13 cellular contexts compared by ENCODE assay signal in the genomic region with DNA sequence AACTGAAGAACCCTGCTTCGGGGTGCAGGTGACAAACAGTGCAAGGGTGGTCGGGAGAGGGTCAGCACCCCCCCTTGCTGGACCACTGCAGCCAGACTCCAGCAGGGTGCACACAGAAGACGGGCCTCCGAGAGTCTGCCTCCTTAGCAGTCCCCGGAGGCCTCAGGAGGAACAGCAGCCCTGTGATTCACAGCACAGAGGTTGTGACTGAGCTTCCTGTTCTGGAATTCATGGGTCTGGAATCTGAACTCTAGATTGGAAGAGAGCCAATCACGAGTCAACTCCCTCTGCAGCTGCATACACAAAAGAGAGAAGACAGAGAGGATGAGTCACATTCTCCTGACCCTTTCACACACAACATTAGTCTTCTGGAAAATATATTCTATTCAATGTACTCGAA.
A peak's percentile ranks its signal among the peaks of the same experiment; 100 is the strongest.
DNase-seq lines count a peak whose midpoint lies in the region; ATAC-seq and FAIRE-seq lines count a peak whose summit lies in the region.
"Had no signal": no experiment of that assay in that cellular context is flagged by ENCODE, and none has a peak within 500 bp of the region (broad histone marks: within the 10 kb centered on the region; RNA-seq: fewer than 3 reads in every experiment).

No MANE protein-coding gene starts in this region.

- ATAC-seq in left cardiac atrium (peak in 1 of 2 donors; percentile 47), Right ventricle myocardium inferior (no peak), T-helper 17 cell (no peak), HG03442 (IDR thresholded peaks at IDR 0.05; ENCODE audit: unreplicated experiment) (no peak)
- ATAC-seq: left lobe of liver had no signal

- H3K27me3 Mint-ChIP-seq in T-helper 17 cell, result no peaks in the 10 kb centered on the region

- H3K36me3 Mint-ChIP-seq in T-helper 17 cell (ENCODE audit: low read depth), result no peaks in the 10 kb centered on the region

- H3K4me1 Mint-ChIP-seq in T-helper 17 cell, result no peaks in the 10 kb centered on the region

- no peak overlapping the region for H3K4me3 Mint-ChIP-seq in T-helper 17 cell

- no peak for FAIRE-seq in urothelium cell line (lab: Jason Lieb, UNC)

- H3K27ac Mint-ChIP-seq in T-helper 17 cell, result no peak overlapping the region

- H3K9me3 ChIP-seq in T-helper 17 cell (ENCODE audit: control insufficient read depth, low read length, poor library complexity, severe bottlenecking), result no peaks in the 10 kb centered on the region
- H3K9me3 ChIP-seq: adrenal gland had no signal

- peak; percentile 23 for DNase-seq in left cardiac atrium
- no peak for DNase-seq in Right ventricle myocardium inferior (ENCODE audit: missing footprints)
- peak; percentile 19 for DNase-seq in T1000 (lab: John Stamatoyannopoulos, UW)
- peak; percentile 76 for DNase-seq in glomerular visceral epithelial cell (ENCODE audit: extremely low spot score)
- peak; percentile 74 for DNase-seq in urothelium cell line (ENCODE audit: low spot score)
- no peak for DNase-seq in T-helper 17 cell
- DNase-seq in NCI-H2107 treated with DMSO at 0.1 percent for 48 hours (lab: John Stamatoyannopoulos, UW; ENCODE audit: unreplicated experiment), result no peak
- DNase-seq: AML-193; NCI-H1436 treated with DMSO at 0.1 percent for 48 hours; stimulated activated CD4-positive, alpha-beta T cell treated with anti-CD3 and anti-CD28 coated beads, Interleukin-1b, Interleukin-23, amount 100 ng/mL, for 48 hours had no signal

- intact Hi-C loops in left cardiac atrium (cut with DNase I) (no loop called here), Right ventricle myocardium inferior (cut with DNase I) (no loop called here)

Comparison
In these comparisons a context has a peak if more than half of its experiments do, and no peak if none do; other contexts are left out.
1. DNase-seq: peak in left cardiac atrium (single experiment), T1000 (single experiment), glomerular visceral epithelial cell (single experiment) and urothelium cell line (single experiment); none in Right ventricle myocardium inferior (single experiment), T-helper 17 cell (0 of 3) and NCI-H2107 treated with DMSO at 0.1 percent for 48 hours (single experiment).